In genomic region chr3:25849641-25850040, GRCh38 we compare ENCODE assay signal across 17 cellular contexts. TPM values are rescaled to one million over a fixed set of nuclear protein-coding genes. Genes with fewer than 3 reads are reported as not detected.
DNase-seq lines count a peak whose midpoint lies in the region; ATAC-seq and TF ChIP-seq lines count a peak whose summit lies in the region.
"Had no signal": no experiment of that assay in that cellular context is flagged by ENCODE, and none has a peak within 500 bp of the region (broad histone marks: within the 10 kb centered on the region; RNA-seq: fewer than 3 reads in every experiment).

No MANE protein-coding gene starts in this region.

- H3K9me3 Mint-ChIP-seq in activated naive CD8-positive, alpha-beta T cell treated with anti-CD3 and anti-CD28 coated beads for 36 hours, result peaks cover 5% of the 10 kb centered on the region
- peaks cover 0 to 1% of the 10 kb centered on the region in 2 donors for H3K9me3 Mint-ChIP-seq in stimulated activated naive B cell treated with anti-CD40 and anti-IgM and Interleukin-4, amounts not matched to agents 10 μg/mL and 1 μg/mL and 100 μg/mL, for 72 hours

- DNase-seq in HCEC 1CT (peak; percentile 70), fibroblast of the aortic adventitia (ENCODE audit: low read depth) (peak; percentile 35), GM20000 (ENCODE audit: low spot score) (no peak), A172 (ENCODE audit: low spot score) (no peak), superior temporal gyrus (ENCODE audit: extremely low spot score) (no peak)
- no peak for DNase-seq in activated naive CD8-positive, alpha-beta T cell treated with anti-CD3 and anti-CD28 coated beads for 36 hours
- DNase-seq in stimulated activated naive B cell treated with anti-CD40 and anti-IgM and Interleukin-4, amounts not matched to agents 10 μg/mL and 1 μg/mL and 100 μg/mL, for 72 hours, result no peak
- DNase-seq: activated CD4-positive, alpha-beta T cell treated with anti-CD3 and anti-CD28 coated beads, Interleukin-2, amount 10 ng/mL, durations not matched to agents 24 days and 14 days; activated naive CD4-positive, alpha-beta T cell treated with anti-CD3 and anti-CD28 coated beads, Interleukin-2, amount 50 U/mL, for 16 hours; effector memory CD4-positive, alpha-beta T cell; MV-4-11; NCI-H2081; NCI-H526 treated with DMSO at 0.1 percent for 48 hours; stimulated activated CD4-positive, alpha-beta T cell treated with anti-CD3 and anti-CD28 coated beads, Interleukin-4, amount 100 ng/mL, for 4 hours; stimulated activated CD8-positive, alpha-beta memory T cell treated with anti-CD3 and anti-CD28 coated beads, Interleukin-4, amount 100 ng/mL, for 48 hours had no signal

- no peak overlapping the region for H3K4me3 ChIP-seq in fibroblast of the aortic adventitia (ENCODE audit: low read depth, low read length)
- H3K4me3 ChIP-seq: BLaER1 treated with 17β-estradiol and CSF1 and Interleukin-3, amounts not matched to agents 10 nM and 100 nM; SJSA1 had no signal

- H3K4me3 Mint-ChIP-seq in activated naive CD8-positive, alpha-beta T cell treated with anti-CD3 and anti-CD28 coated beads for 36 hours, result no peak overlapping the region
- H3K4me3 Mint-ChIP-seq in stimulated activated naive B cell treated with anti-CD40 and anti-IgM and Interleukin-4, amounts not matched to agents 10 μg/mL and 1 μg/mL and 100 μg/mL, for 72 hours, result no peak overlapping the region
- H3K4me3 Mint-ChIP-seq: activated CD4-positive, alpha-beta T cell treated with anti-CD3 and anti-CD28 coated beads, Interleukin-2, amount 10 ng/mL, durations not matched to agents 24 days and 14 days had no signal

- peaks cover 4% of the 10 kb centered on the region for H3K36me3 Mint-ChIP-seq in activated naive CD8-positive, alpha-beta T cell treated with anti-CD3 and anti-CD28 coated beads for 36 hours
- no peaks in the 10 kb centered on the region for H3K36me3 Mint-ChIP-seq in stimulated activated naive B cell treated with anti-CD40 and anti-IgM and Interleukin-4, amounts not matched to agents 10 μg/mL and 1 μg/mL and 100 μg/mL, for 72 hours

- TF ChIP-seq CTCF in fibroblast of the aortic adventitia (IDR thresholded peaks at IDR 0.05; ENCODE audit: insufficient read depth, low read length) (no peak), GM20000 (IDR thresholded peaks at IDR 0.05; ENCODE audit: extremely low read depth, missing control alignments) (no peak)

- peak; percentile 19 to 39 for ATAC-seq in stimulated activated naive B cell treated with anti-CD40 and anti-IgM and Interleukin-4, amounts not matched to agents 10 μg/mL and 1 μg/mL and 100 μg/mL, for 72 hours (replicated peaks)

- peaks cover 13% of the 10 kb centered on the region for H3K4me1 Mint-ChIP-seq in activated naive CD8-positive, alpha-beta T cell treated with anti-CD3 and anti-CD28 coated beads for 36 hours
- H3K4me1 Mint-ChIP-seq in stimulated activated naive B cell treated with anti-CD40 and anti-IgM and Interleukin-4, amounts not matched to agents 10 μg/mL and 1 μg/mL and 100 μg/mL, for 72 hours, result no peaks in the 10 kb centered on the region

- peak overlapping the region; percentile 70 for H3K27ac Mint-ChIP-seq in activated naive CD8-positive, alpha-beta T cell treated with anti-CD3 and anti-CD28 coated beads for 36 hours
- H3K27ac Mint-ChIP-seq in stimulated activated naive B cell treated with anti-CD40 and anti-IgM and Interleukin-4, amounts not matched to agents 10 μg/mL and 1 μg/mL and 100 μg/mL, for 72 hours, result no peak overlapping the region
- H3K27ac Mint-ChIP-seq: activated CD4-positive, alpha-beta T cell treated with anti-CD3 and anti-CD28 coated beads, Interleukin-2, amount 10 ng/mL, durations not matched to agents 24 days and 14 days had no signal

- H3K27me3 Mint-ChIP-seq in activated naive CD8-positive, alpha-beta T cell treated with anti-CD3 and anti-CD28 coated beads for 36 hours, result no peaks in the 10 kb centered on the region
- no peaks in the 10 kb centered on the region for H3K27me3 Mint-ChIP-seq in stimulated activated naive B cell treated with anti-CD40 and anti-IgM and Interleukin-4, amounts not matched to agents 10 μg/mL and 1 μg/mL and 100 μg/mL, for 72 hours
- H3K27me3 Mint-ChIP-seq: activated CD4-positive, alpha-beta T cell treated with anti-CD3 and anti-CD28 coated beads, Interleukin-2, amount 10 ng/mL, durations not matched to agents 24 days and 14 days had no signal

RNA-seq across cellular contexts. Expression of gene OXSM, which starts 59.8 kb away (rescaled TPM):
- 10 to 100 TPM; 14.2 to 15.0 TPM for total RNA-seq in activated naive CD8-positive, alpha-beta T cell treated with anti-CD3 and anti-CD28 coated beads for 36 hours
- 7.6 and 19.5 TPM in 2 replicates for total RNA-seq in fibroblast of the aortic adventitia (ENCODE audit: low replicate concordance)
- total RNA-seq in A172 (2014; rRNA removed; shearing (Covaris generic)), result 24.5 and 24.7 TPM in 2 replicates

Comparison
In these comparisons a context has a peak if more than half of its experiments do, and no peak if none do; other contexts are left out.
1. DNase-seq: peak in HCEC 1CT (single experiment) and fibroblast of the aortic adventitia (single experiment); none in activated naive CD8-positive, alpha-beta T cell treated with anti-CD3 and anti-CD28 coated beads for 36 hours (single experiment), stimulated activated naive B cell treated with anti-CD40 and anti-IgM and Interleukin-4, amounts not matched to agents 10 μg/mL and 1 μg/mL and 100 μg/mL, for 72 hours (single experiment), GM20000 (single experiment), A172 (single experiment) and superior temporal gyrus (single experiment).